In the genomic region with DNA sequence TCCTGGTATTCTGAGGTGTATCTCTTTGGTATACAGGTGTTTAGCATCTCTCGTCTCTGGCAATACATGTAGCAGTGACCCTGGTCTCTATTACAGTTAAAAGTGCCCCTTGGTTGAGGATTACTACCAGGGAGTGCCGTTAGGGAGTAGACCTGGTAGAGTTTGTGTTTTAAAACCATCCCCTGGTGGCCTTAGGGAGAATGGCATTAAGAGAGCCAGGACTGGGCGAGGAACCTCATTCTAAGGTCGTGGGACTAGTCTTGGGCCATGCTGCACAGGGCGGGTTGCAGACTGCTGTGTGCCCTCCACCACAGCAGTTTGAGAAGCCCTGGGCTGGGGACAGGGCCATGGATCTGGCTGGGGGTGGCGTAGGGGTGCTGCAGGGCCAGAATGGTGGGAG, we compare ENCODE assay signal across 11 cellular contexts. TPM values are rescaled to one million over a fixed set of nuclear protein-coding genes. Genes with fewer than 3 reads are reported as not detected.
A peak's percentile ranks its signal among the peaks of the same experiment; 100 is the strongest.
DNase-seq lines count a peak whose midpoint lies in the region; ATAC-seq and TF ChIP-seq lines count a peak whose summit lies in the region.
"Had no signal": no experiment of that assay in that cellular context is flagged by ENCODE, and none has a peak within 500 bp of the region (broad histone marks: within the 10 kb centered on the region; RNA-seq: fewer than 3 reads in every experiment).

No MANE protein-coding gene starts in this region.

- intact Hi-C loops in thyroid gland (cut with DNase I): loop anchor here (5.0 kb wide), 1 partner anchor 188 kb away; no protein-coding TSS in a partner anchor

- peak; percentile 31 for ATAC-seq in left lobe of liver

- WGBS in thyroid gland, 2 donors: 82 to 88% methylated on average over 6 of the region's 6 CpGs

- no peaks in the 10 kb centered on the region for H3K36me3 ChIP-seq in BE2C
- H3K36me3 ChIP-seq in brain microvascular endothelial cell (replicated peaks): no peaks in the 10 kb centered on the region
- H3K36me3 ChIP-seq in thyroid gland: no peaks in the 10 kb centered on the region

- TF ChIP-seq POLR2A in thyroid gland (IDR thresholded peaks at IDR 0.05): no peak

- peak; percentile 17 for DNase-seq in BE2C
- no peak for DNase-seq in HFF-Myc (ENCODE audit: extremely low read depth, low read depth)
- DNase-seq in brain microvascular endothelial cell: no peak
- no peak for DNase-seq in left lobe of liver (ENCODE audit: low spot score)
- no peak for DNase-seq in thyroid gland
- no peak for DNase-seq in NOMO-1 treated with dmso at 0.1 percent for 144 hours (lab: John Stamatoyannopoulos, UW; ENCODE audit: unreplicated experiment)
- no peak for DNase-seq in C1 segment of cervical spinal cord (lab: John Stamatoyannopoulos, UW)
- DNase-seq in stimulated activated CD4-positive, alpha-beta T cell treated with anti-CD3 and anti-CD28 coated beads, Interleukin-2, amount 100 ng/mL, for 48 hours: no peak
- DNase-seq: activated effector memory CD4-positive, alpha-beta T cell treated with Interleukin-2 at 50 U/mL for 16 hours; EL; naive B cell had no signal

- H3K4me1 ChIP-seq in BE2C (no peaks in the 10 kb centered on the region), thyroid gland (no peaks in the 10 kb centered on the region)

- in situ Hi-C loops in brain microvascular endothelial cell (cut with HindIII; ENCODE audit: low pct_ligation_motif_present, low sequenced_read_pairs): loop anchor here (25.0 kb wide), 1 partner anchor 178 kb away; no protein-coding TSS in a partner anchor

- H3K27ac ChIP-seq in brain microvascular endothelial cell (no peak overlapping the region), thyroid gland (no peak overlapping the region)

- peak; percentile 45 for TF ChIP-seq CTCF in BE2C (IDR thresholded peaks at IDR 0.05; ENCODE audit: low read depth, low read length)
- TF ChIP-seq CTCF in HFF-Myc (IDR thresholded peaks at IDR 0.05; ENCODE audit: low read depth, low read length, missing control alignments): peak; percentile 16
- TF ChIP-seq CTCF in brain microvascular endothelial cell (IDR thresholded peaks at IDR 0.05; ENCODE audit: low read depth, low read length, missing control alignments): peak; percentile 58
- no peak for TF ChIP-seq CTCF in thyroid gland (IDR thresholded peaks at IDR 0.05)

- H3K4me3 ChIP-seq in BE2C (ENCODE audit: low read depth, low read length): no peak overlapping the region
- no peak overlapping the region for H3K4me3 ChIP-seq in HFF-Myc (replicated peaks; ENCODE audit: low read depth, low read length)
- no peak overlapping the region for H3K4me3 ChIP-seq in brain microvascular endothelial cell (ENCODE audit: low read depth, low read length)
- no peak overlapping the region for H3K4me3 ChIP-seq in thyroid gland (replicated peaks in 1 of 3)

- H3K9me3 ChIP-seq in BE2C: no peaks in the 10 kb centered on the region
- H3K9me3 ChIP-seq in thyroid gland: no peaks in the 10 kb centered on the region

- H3K27me3 ChIP-seq in BE2C (no peaks in the 10 kb centered on the region), brain microvascular endothelial cell (replicated peaks) (no peaks in the 10 kb centered on the region), thyroid gland (no peaks in the 10 kb centered on the region)

RNA-seq across cellular contexts. Expression of a gene that starts 35.0 kb away (rescaled TPM):
- polyA plus RNA-seq in BE2C (2012; ENCODE audit: insufficient read depth, insufficient read length, low read depth): 1.1 TPM
- total RNA-seq in left lobe of liver: 3.3 TPM
- total RNA-seq in thyroid gland: 10 to 100 TPM; 10.8 to 14.0 (median 11.8) TPM

Comparison
In these comparisons a context has a peak if more than half of its experiments do, and no peak if none do; other contexts are left out.
1. CTCF ChIP-seq: peak in BE2C (single experiment), HFF-Myc (single experiment) and brain microvascular endothelial cell (single experiment); none in thyroid gland (0 of 6).